10 cellular contexts compared by ENCODE assay signal in genomic region chr11:102320679-102321078, GRCh38. TPM values are rescaled to one million over a fixed set of nuclear protein-coding genes. Genes with fewer than 3 reads are reported as not detected.
DNase-seq lines count a peak whose midpoint lies in the region; ATAC-seq and TF ChIP-seq lines count a peak whose summit lies in the region.
"Had no signal": no experiment of that assay in that cellular context is flagged by ENCODE, and none has a peak within 500 bp of the region (broad histone marks: within the 10 kb centered on the region; RNA-seq: fewer than 3 reads in every experiment).

No MANE protein-coding gene starts in this region.

- CTCF ChIA-PET in WTC11 (lab: Charles Lee), result interaction anchor here (0.9 kb wide), 1 partner anchor 26 kb away, joined by 3 read pairs; no protein-coding TSS in a partner anchor

- H3K9me3 Mint-ChIP-seq in T-helper 1 cell treated with Interleukin-12 subunit alpha and Interleukin-12 subunit beta and Interleukin-4 antibody, amounts not matched to agents 30 μg/mL and 1 μg/mL, for 36 hours, result no peaks in the 10 kb centered on the region
- H3K9me3 Mint-ChIP-seq in stimulated activated naive CD8-positive, alpha-beta T cell treated with anti-CD3 and anti-CD28 coated beads, Interleukin-15, amount 100 ng/mL, for 72 hours, result no peaks in the 10 kb centered on the region
- H3K9me3 Mint-ChIP-seq in WTC11, result no peaks in the 10 kb centered on the region

- intact Hi-C loops in left ventricle myocardium superior (cut with micrococcal nuclease), result no loop called here

- H3K27me3 Mint-ChIP-seq in T-helper 1 cell treated with Interleukin-12 subunit alpha and Interleukin-12 subunit beta and Interleukin-4 antibody, amounts not matched to agents 30 μg/mL and 1 μg/mL, for 36 hours (ENCODE audit: low read depth), result no peaks in the 10 kb centered on the region
- no peaks in the 10 kb centered on the region for H3K27me3 Mint-ChIP-seq in stimulated activated naive CD8-positive, alpha-beta T cell treated with anti-CD3 and anti-CD28 coated beads, Interleukin-15, amount 100 ng/mL, for 72 hours
- peaks cover 18% of the 10 kb centered on the region for H3K27me3 Mint-ChIP-seq in WTC11 (ENCODE audit: low read depth)

- peak; percentile 66 for ATAC-seq in left ventricle myocardium superior
- ATAC-seq in stimulated activated naive CD8-positive, alpha-beta T cell treated with anti-CD3 and anti-CD28 coated beads, Interleukin-15, amount 100 ng/mL, for 72 hours, result no peak
- ATAC-seq in WTC11, result no peak

- H3K36me3 Mint-ChIP-seq in T-helper 1 cell treated with Interleukin-12 subunit alpha and Interleukin-12 subunit beta and Interleukin-4 antibody, amounts not matched to agents 30 μg/mL and 1 μg/mL, for 36 hours (ENCODE audit: low read depth), result peaks cover 60% of the 10 kb centered on the region
- no peaks in the 10 kb centered on the region for H3K36me3 Mint-ChIP-seq in WTC11

- H3K27ac Mint-ChIP-seq in T-helper 1 cell treated with Interleukin-12 subunit alpha and Interleukin-12 subunit beta and Interleukin-4 antibody, amounts not matched to agents 30 μg/mL and 1 μg/mL, for 36 hours, result peak overlapping the region; percentile 99
- H3K27ac Mint-ChIP-seq in stimulated activated naive CD8-positive, alpha-beta T cell treated with anti-CD3 and anti-CD28 coated beads, Interleukin-15, amount 100 ng/mL, for 72 hours, result peak overlapping the region; percentile 51 to 85
- H3K27ac Mint-ChIP-seq in WTC11, result no peak overlapping the region; the same call in 1 of the 2 replicates

- peaks cover 46% of the 10 kb centered on the region for H3K4me1 Mint-ChIP-seq in T-helper 1 cell treated with Interleukin-12 subunit alpha and Interleukin-12 subunit beta and Interleukin-4 antibody, amounts not matched to agents 30 μg/mL and 1 μg/mL, for 36 hours (ENCODE audit: low read depth)
- peaks cover 60% of the 10 kb centered on the region for H3K4me1 Mint-ChIP-seq in stimulated activated naive CD8-positive, alpha-beta T cell treated with anti-CD3 and anti-CD28 coated beads, Interleukin-15, amount 100 ng/mL, for 72 hours
- H3K4me1 Mint-ChIP-seq in WTC11, result peaks cover 7% of the 10 kb centered on the region; the same call in 1 of the 2 replicates

- in situ Hi-C loops in SK-MEL-5 (cut with HindIII; ENCODE audit: low pct_unique_long_range_greater_than_20kb, low sequenced_read_pairs), result no loop called here

- DNase-seq in T-helper 1 cell (no peak), SK-MEL-5 (ENCODE audit: low read depth, low spot score) (peak; percentile 46), left ventricle myocardium superior (no peak), HK-2 (ENCODE audit: unreplicated experiment) (no peak), WTC11 (ENCODE audit: low spot score) (no peak), AG08396 (ENCODE audit: low spot score) (no peak)
- no peak for DNase-seq in stimulated activated naive CD8-positive, alpha-beta T cell treated with anti-CD3 and anti-CD28 coated beads, Interleukin-15, amount 100 ng/mL, for 72 hours
- DNase-seq: 8988T, NCI-H524 had no signal

- peak overlapping the region; percentile 87 for H3K4me3 Mint-ChIP-seq in T-helper 1 cell treated with Interleukin-12 subunit alpha and Interleukin-12 subunit beta and Interleukin-4 antibody, amounts not matched to agents 30 μg/mL and 1 μg/mL, for 36 hours
- peak overlapping the region; percentile 94 for H3K4me3 Mint-ChIP-seq in stimulated activated naive CD8-positive, alpha-beta T cell treated with anti-CD3 and anti-CD28 coated beads, Interleukin-15, amount 100 ng/mL, for 72 hours
- H3K4me3 Mint-ChIP-seq in WTC11, result no peak overlapping the region

- TF ChIP-seq CTCF in WTC11 (IDR thresholded peaks at IDR 0.05), result no peak

- POLR2A ChIA-PET in WTC11 (lab: Charles Lee), result no interaction called here

TF ChIP-seq in WTC11, 78 proteins besides CTCF, POLR2A, EP300 and RAD21:
- TF ChIP-seq IRF2 (CRISPR knock-in tag; IDR thresholded peaks at IDR 0.05; ENCODE audit: borderline replicate concordance, low read depth), result no peak
- no peak for TF ChIP-seq ZNF263 (CRISPR knock-in tag; IDR thresholded peaks at IDR 0.05; ENCODE audit: low read depth)
- no peak for TF ChIP-seq NR3C1 (CRISPR knock-in tag; conservative IDR thresholded peaks at IDR 0.05; ENCODE audit: low read depth)
- no peak for TF ChIP-seq EMX1 (CRISPR knock-in tag; IDR thresholded peaks at IDR 0.05)
- no peak for TF ChIP-seq NR1H2 (CRISPR knock-in tag; IDR thresholded peaks at IDR 0.05)
- no peak for TF ChIP-seq RELA (CRISPR knock-in tag; IDR thresholded peaks at IDR 0.05; ENCODE audit: borderline replicate concordance)
- TF ChIP-seq MXD4 (CRISPR knock-in tag; IDR thresholded peaks at IDR 0.05; ENCODE audit: borderline replicate concordance), result no peak
- TF ChIP-seq OVOL2 (CRISPR knock-in tag; IDR thresholded peaks at IDR 0.05; ENCODE audit: borderline replicate concordance), result no peak
- no peak for TF ChIP-seq SP1 (CRISPR knock-in tag; conservative IDR thresholded peaks at IDR 0.05)
- TF ChIP-seq TEAD4 (CRISPR knock-in tag; IDR thresholded peaks at IDR 0.05), result no peak
- no peak for TF ChIP-seq ZNF121 (CRISPR knock-in tag; IDR thresholded peaks at IDR 0.05)
- no peak for TF ChIP-seq CBFB (CRISPR knock-in tag; IDR thresholded peaks at IDR 0.05; ENCODE audit: low read depth)
- no peak for TF ChIP-seq FOXP1 (CRISPR knock-in tag; IDR thresholded peaks at IDR 0.05; ENCODE audit: borderline replicate concordance)
- no peak for TF ChIP-seq USF1 (CRISPR knock-in tag; IDR thresholded peaks at IDR 0.05)
- no peak for TF ChIP-seq SMAD4 (CRISPR knock-in tag; IDR thresholded peaks at IDR 0.05)
- TF ChIP-seq ATF2 (CRISPR knock-in tag; IDR thresholded peaks at IDR 0.05; ENCODE audit: borderline replicate concordance, low read depth), result no peak
- no peak for TF ChIP-seq ZNF423 (CRISPR knock-in tag; IDR thresholded peaks at IDR 0.05)

RNA-seq across cellular contexts. Expression of gene BIRC3, which starts 3.4 kb away (rescaled TPM):
- 0.08 and 0.13 TPM in 2 replicates for total RNA-seq in SK-MEL-5 (2014; rRNA removed; shearing (Covaris generic))
- polyA plus RNA-seq in SK-MEL-5 (2015; cell fraction: cytosol; rRNA removed), result 0.51 and 2.2 TPM in 2 replicates
- 1.1 TPM in 2 replicates for polyA plus RNA-seq in SK-MEL-5 (2015; cell fraction: nucleus; rRNA removed)
- total RNA-seq in left ventricle myocardium superior, result 8.2 TPM
- total RNA-seq in WTC11 (2021), result 0.33 to 0.50 TPM (median 0.39 TPM) in 3 replicates

RNA-seq across cellular contexts. Expression of gene BIRC2, which starts 26.3 kb away (rescaled TPM):
- 32.3 and 32.6 TPM in 2 replicates for total RNA-seq in SK-MEL-5 (2014; rRNA removed; shearing (Covaris generic))
- 25.8 and 30.5 TPM in 2 replicates for polyA plus RNA-seq in SK-MEL-5 (2015; cell fraction: cytosol; rRNA removed)
- polyA plus RNA-seq in SK-MEL-5 (2015; cell fraction: nucleus; rRNA removed), result 83.2 and 107 TPM in 2 replicates
- total RNA-seq in left ventricle myocardium superior (31.1 TPM), WTC11 (2021) (22.3 to 24.3 TPM (median 23.3 TPM) in 3 replicates)
